1 cellular context compared by ENCODE assay signal in genomic region chr1:101371259-101371658, GRCh38.
TF ChIP-seq lines count a peak whose summit lies in the region.

No MANE protein-coding gene starts in this region.

TF ChIP-seq in HepG2, 621 proteins besides CTCF, POLR2A, EP300 and RAD21 (continued from another document):
- TF ChIP-seq ZNF34 (CRISPR knock-in tag; IDR thresholded peaks at IDR 0.05; ENCODE audit: borderline replicate concordance) (no peak), PRDM10 (CRISPR knock-in tag; IDR thresholded peaks at IDR 0.05; ENCODE audit: low read depth) (no peak), ZC3H13 (CRISPR knock-in tag; IDR thresholded peaks at IDR 0.05) (no peak)
